Comparison of ENCODE assay signal across 8 cellular contexts in the genomic region with DNA sequence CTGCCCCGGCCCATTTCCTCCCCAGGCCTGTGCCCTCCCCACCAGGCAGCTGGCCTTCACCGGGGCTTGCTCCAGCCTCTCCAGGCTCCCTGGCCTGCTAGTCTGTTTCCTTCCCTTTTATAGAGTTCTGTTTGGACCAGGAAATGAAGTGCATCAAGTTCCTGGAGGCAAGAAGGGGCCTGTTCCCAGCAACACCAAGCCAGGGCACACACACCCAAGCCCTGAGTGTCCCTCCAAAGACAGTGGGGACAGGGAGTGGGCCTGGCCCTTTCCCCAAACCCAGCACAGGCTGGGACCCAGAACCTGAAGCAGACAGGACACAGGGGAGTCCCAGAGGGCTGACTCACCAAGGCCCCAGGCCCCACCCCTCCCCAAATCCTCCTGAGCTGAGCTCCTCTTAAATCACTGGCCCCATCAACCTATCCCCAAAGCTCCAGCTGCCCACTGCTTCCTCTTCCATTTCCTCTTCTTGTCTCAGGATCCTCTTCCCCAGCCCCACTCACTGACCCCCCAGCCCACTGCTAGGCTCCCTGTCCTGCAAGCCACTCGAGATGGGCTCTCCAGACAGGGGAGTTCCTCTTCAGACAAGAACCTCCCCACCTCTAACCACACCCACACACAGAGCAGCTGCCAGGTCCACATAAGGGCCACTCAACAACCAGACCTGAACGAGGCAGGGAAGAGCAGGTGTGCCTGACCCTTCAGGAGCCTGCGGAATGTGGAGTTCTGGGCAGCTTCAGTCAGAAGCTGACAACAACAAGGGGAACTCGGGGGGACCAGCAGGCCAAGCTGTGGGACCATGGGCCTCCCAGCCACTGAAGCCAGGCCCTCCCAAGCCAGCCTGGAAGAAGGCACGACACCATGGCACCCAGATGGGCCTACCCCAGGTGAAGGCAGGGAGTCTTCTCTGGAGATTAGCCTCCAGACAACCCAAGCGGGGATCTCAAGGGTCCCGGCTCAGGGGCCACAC.
DNase-seq lines count a peak whose midpoint lies in the region; ATAC-seq and TF ChIP-seq lines count a peak whose summit lies in the region.

No MANE protein-coding gene starts in this region.

- H3K9me3 Mint-ChIP-seq in Caco-2 (ENCODE audit: unreplicated experiment), result no peaks in the 10 kb centered on the region

- no peaks in the 10 kb centered on the region for H3K27me3 ChIP-seq in Caco-2 (replicated peaks; ENCODE audit: control insufficient read depth, insufficient read depth, low read length)
- no peaks in the 10 kb centered on the region for H3K27me3 ChIP-seq in esophagus squamous epithelium

- in situ Hi-C loops in ACHN (cut with HindIII; ENCODE audit: low pct_ligation_motif_present, low pct_unique_long_range_greater_than_20kb, low sequenced_read_pairs), result no loop called here

- CTCF ChIA-PET in Caco-2 (lab: Charles Lee), result interaction anchor here (0.5 kb wide), 1 partner anchor 81 kb away, joined by 3 read pairs; no protein-coding TSS in a partner anchor

- POLR2A ChIA-PET in Caco-2 (lab: Charles Lee), result interaction anchor here (0.6 kb wide), 1 partner anchor 10 kb away, joined by 3 read pairs; no protein-coding TSS in a partner anchor

- 17 to 20% methylated on average over 1 to 2 of the region's 9 CpGs for WGBS in esophagus squamous epithelium, 2 donors

- DNase-seq in Caco-2 (no peak), NCI-H510A treated with DMSO at 0.1 percent for 48 hours (lab: John Stamatoyannopoulos, UW) (peak; percentile 92), esophagus squamous epithelium (lab: John Stamatoyannopoulos, UW) (no peak), posterior vena cava (ENCODE audit: low spot score) (peak; percentile 89), GDM1 (lab: John Stamatoyannopoulos, UW) (no peak), ACHN (no peak)
- no peak for DNase-seq in stimulated activated naive CD8-positive, alpha-beta T cell treated with anti-CD3 and anti-CD28 coated beads, Interleukin-15, Interleukin-2, amounts not matched to agents 100 U/mL and 50 U/mL, for 24 hours

- H3K27ac ChIP-seq in esophagus squamous epithelium, result peak overlapping the region; percentile 87 to 95 (median 92)

- ATAC-seq in HG03108 (IDR thresholded peaks at IDR 0.05; ENCODE audit: unreplicated experiment), result no peak
- ATAC-seq in stimulated activated naive CD8-positive, alpha-beta T cell treated with anti-CD3 and anti-CD28 coated beads, Interleukin-15, Interleukin-2, amounts not matched to agents 100 U/mL and 50 U/mL, for 24 hours, result no peak

- H3K4me1 ChIP-seq in Caco-2 (peaks cover 6% of the 10 kb centered on the region; the same call in 1 of the 2 replicates), esophagus squamous epithelium (peaks cover 56 to 100% (median 83%) of the 10 kb centered on the region in 3 donors)

- intact Hi-C loops in Caco-2 (cut with micrococcal nuclease; ENCODE audit: unreplicated experiment) (no loop called here), esophagus squamous epithelium (cut with DNase I) (no loop called here), posterior vena cava (cut with DNase I) (no loop called here)

- H3K4me3 ChIP-seq in Caco-2 (ENCODE audit: low read depth, low read length) (no peak overlapping the region), esophagus squamous epithelium (peak overlapping the region in 2 of 4 donors; percentile 1 to 19)

- no TSS peak for BruUV-seq in Caco-2 (replicated peaks; lab: Mats Ljungman, UMichigan)

- H3K27me3 Mint-ChIP-seq in Caco-2 (ENCODE audit: insufficient read depth, unreplicated experiment), result no peaks in the 10 kb centered on the region

- H3K36me3 Mint-ChIP-seq in Caco-2 (ENCODE audit: insufficient read depth, unreplicated experiment), result no peaks in the 10 kb centered on the region

- peak in 1 of 4 donors; percentile 36 for TF ChIP-seq POLR2A in esophagus squamous epithelium (IDR thresholded peaks at IDR 0.05)

- H3K4me3 Mint-ChIP-seq in Caco-2 (ENCODE audit: unreplicated experiment), result no peak overlapping the region

- H3K36me3 ChIP-seq in Caco-2 (ENCODE audit: control insufficient read depth, insufficient read depth, low read length), result no peaks in the 10 kb centered on the region
- H3K36me3 ChIP-seq in esophagus squamous epithelium, result peaks cover 0 to 12% (median 0%) of the 10 kb centered on the region in 3 donors

- no peaks in the 10 kb centered on the region for H3K4me1 Mint-ChIP-seq in Caco-2 (ENCODE audit: low read depth, unreplicated experiment)

- TF ChIP-seq CTCF in Caco-2 (IDR thresholded peaks at IDR 0.05; ENCODE audit: insufficient read depth in 1 of 2, low read depth in 1 of 2, low read length in 1 of 2, severe bottlenecking in 1 of 2, unreplicated experiment in 1 of 2) (no peak), esophagus squamous epithelium (IDR thresholded peaks at IDR 0.05) (no peak)

- H3K27ac Mint-ChIP-seq in Caco-2 (ENCODE audit: unreplicated experiment), result peak overlapping the region; percentile 21

- H3K9me3 ChIP-seq in Caco-2 (no peaks in the 10 kb centered on the region), esophagus squamous epithelium (no peaks in the 10 kb centered on the region)

Comparison
In these comparisons a context has a peak if more than half of its experiments do, and no peak if none do; other contexts are left out.
1. DNase-seq: peak in NCI-H510A treated with DMSO at 0.1 percent for 48 hours (single experiment) and posterior vena cava (single experiment); none in Caco-2 (0 of 2), esophagus squamous epithelium (single experiment), GDM1 (single experiment), stimulated activated naive CD8-positive, alpha-beta T cell treated with anti-CD3 and anti-CD28 coated beads, Interleukin-15, Interleukin-2, amounts not matched to agents 100 U/mL and 50 U/mL, for 24 hours (single experiment) and ACHN (single experiment).